Comparison of ENCODE assay signal across 8 cellular contexts in genomic region chr19:53103141-53103902, GRCh38. TPM values are rescaled to one million over a fixed set of nuclear protein-coding genes. Genes with fewer than 3 reads are reported as not detected.
DNase-seq lines count a peak whose midpoint lies in the region; ATAC-seq and TF ChIP-seq lines count a peak whose summit lies in the region.

TSS of gene ZNF160 (minus strand) at chr19:53103422. CDS start at chr19:53086276, 17,146 bp downstream.

- DNase-seq in Ammon's horn (ENCODE audit: low spot score) (peak; percentile 98), NCI-H524 treated with DMSO at 0.1 percent for 48 hours (lab: John Stamatoyannopoulos, UW) (peak; percentile 87), coronary artery (ENCODE audit: low spot score) (peak; percentile 99)
- peak; percentile 100 for DNase-seq in activated CD4-positive, alpha-beta T cell treated with anti-CD3 and anti-CD28 coated beads, Interleukin-2, amount 10 ng/mL, durations not matched to agents 24 days and 14 days
- DNase-seq in stimulated activated CD4-positive, alpha-beta T cell treated with anti-CD3 and anti-CD28 coated beads, Interleukin-1b, Interleukin-23, amount 100 ng/mL, for 4 hours (ENCODE audit: low read depth in 2 of 2), result peak; percentile 98 to 99

- peaks cover 37% of the 10 kb centered on the region for H3K36me3 Mint-ChIP-seq in activated CD4-positive, alpha-beta T cell treated with anti-CD3 and anti-CD28 coated beads, Interleukin-2, amount 10 ng/mL, durations not matched to agents 24 days and 14 days (ENCODE audit: low read depth)

- H3K4me1 Mint-ChIP-seq in activated CD4-positive, alpha-beta T cell treated with anti-CD3 and anti-CD28 coated beads, Interleukin-2, amount 10 ng/mL, durations not matched to agents 24 days and 14 days, result peaks cover 19% of the 10 kb centered on the region

- H3K9me3 Mint-ChIP-seq in activated CD4-positive, alpha-beta T cell treated with anti-CD3 and anti-CD28 coated beads, Interleukin-2, amount 10 ng/mL, durations not matched to agents 24 days and 14 days, result peaks cover 14% of the 10 kb centered on the region

- H3K27me3 Mint-ChIP-seq in activated CD4-positive, alpha-beta T cell treated with anti-CD3 and anti-CD28 coated beads, Interleukin-2, amount 10 ng/mL, durations not matched to agents 24 days and 14 days, result no peaks in the 10 kb centered on the region

- peak within 1 kb of the TSS; percentile 87 for H3K4me3 ChIP-seq in coronary artery

- H3K27ac ChIP-seq in coronary artery, result peak within 1 kb of the TSS; percentile 91
- H3K27ac ChIP-seq in layer of hippocampus (ENCODE audit: low read depth, low read length), result peak within 1 kb of the TSS; percentile 79

- peak; percentile 94 for TF ChIP-seq POLR2A in GM19193 (IDR thresholded peaks at IDR 0.05; ENCODE audit: extremely low read depth, insufficient read depth, insufficient read length)

- intact Hi-C loops in activated CD4-positive, alpha-beta T cell treated with anti-CD3 and anti-CD28 coated beads, Interleukin-2, amount 10 ng/mL, durations not matched to agents 24 days and 14 days (cut with micrococcal nuclease), result loop anchor here (1.0 to 10.0 kb wide), 9 partner anchors 56 to 579 kb away; partner anchors contain the start of genes ZNF320, ZNF347, ZNF525 and ZNF765

- H3K27ac Mint-ChIP-seq in activated CD4-positive, alpha-beta T cell treated with anti-CD3 and anti-CD28 coated beads, Interleukin-2, amount 10 ng/mL, durations not matched to agents 24 days and 14 days, result peak within 1 kb of the TSS; percentile 90

- TF ChIP-seq CTCF in coronary artery (IDR thresholded peaks at IDR 0.05), result no peak

- peak; percentile 96 for ATAC-seq in HG03439 (IDR thresholded peaks at IDR 0.05; ENCODE audit: unreplicated experiment)

- H3K27me3 ChIP-seq in layer of hippocampus (ENCODE audit: control insufficient read depth, insufficient read depth, low read length), result no peaks in the 10 kb centered on the region

- H3K4me3 Mint-ChIP-seq in activated CD4-positive, alpha-beta T cell treated with anti-CD3 and anti-CD28 coated beads, Interleukin-2, amount 10 ng/mL, durations not matched to agents 24 days and 14 days, result peak within 1 kb of the TSS; percentile 93

RNA-seq across cellular contexts. Expression of gene ZNF160, which starts in this region (rescaled TPM):
- total RNA-seq in activated CD4-positive, alpha-beta T cell treated with anti-CD3 and anti-CD28 coated beads, Interleukin-2, amount 10 ng/mL, durations not matched to agents 24 days and 14 days, result 30.6 and 37.5 TPM in 2 replicates

Comparison
In these comparisons a context has a peak if more than half of its experiments do, and no peak if none do; other contexts are left out.
1. Peak in every context shown above with its lines: DNase-seq, ATAC-seq, H3K4me3 ChIP-seq and H3K27ac ChIP-seq.